31 cellular contexts compared by ENCODE assay signal in the genomic region with DNA sequence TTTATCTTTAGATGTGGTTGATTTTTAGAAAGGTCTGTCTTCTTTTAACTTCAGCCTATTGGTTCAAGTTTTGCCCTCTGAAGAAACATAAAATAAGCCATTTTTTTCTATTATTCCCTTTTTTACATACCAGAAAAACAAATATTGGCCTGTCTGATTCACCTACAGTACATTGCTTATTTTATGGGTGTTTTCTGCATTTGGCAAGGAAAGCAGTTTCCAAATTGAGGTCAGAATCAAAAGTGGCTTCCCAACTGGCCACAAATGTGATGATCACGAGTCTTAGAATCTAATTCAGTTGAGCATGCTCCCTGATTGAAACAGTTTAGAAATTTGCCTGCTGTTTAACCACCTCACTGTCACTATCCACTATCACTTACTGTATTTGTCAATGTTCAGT.
"Had no signal": no experiment of that assay in that cellular context is flagged by ENCODE, and none has a peak within 500 bp of the region (broad histone marks: within the 10 kb centered on the region; RNA-seq: fewer than 3 reads in every experiment).

No MANE protein-coding gene starts in this region.

- H3K27ac ChIP-seq: body of pancreas, breast epithelium, PC-9, RWPE1 had no signal

- H3K4me1 ChIP-seq: body of pancreas, breast epithelium had no signal

- ATAC-seq: activated CD8-positive, alpha-beta T cell treated with anti-CD3 and anti-CD28 coated beads for 36 hours; activated T-cell treated with anti-CD3 and anti-CD28 coated beads, Interleukin-2, amount 50 U/mL, for 72 hours; activated T-helper 17 cell treated with anti-CD3 and anti-CD28 coated beads, Interleukin-2, amount 50 U/mL, for 72 hours; body of pancreas; Right ventricle myocardium inferior had no signal

- H3K27me3 Mint-ChIP-seq: activated CD4-positive, alpha-beta T cell treated with anti-CD3 and anti-CD28 coated beads, Interleukin-2, amount 10 ng/mL, durations not matched to agents 24 days and 14 days; activated CD8-positive, alpha-beta T cell treated with anti-CD3 and anti-CD28 coated beads for 36 hours; activated naive CD8-positive, alpha-beta T cell treated with anti-CD3 and anti-CD28 coated beads, Interleukin-2, amount 10 ng/mL, durations not matched to agents 7 days and 5 days had no signal

- H3K4me1 Mint-ChIP-seq: activated CD4-positive, alpha-beta T cell treated with anti-CD3 and anti-CD28 coated beads, Interleukin-2, amount 10 ng/mL, durations not matched to agents 24 days and 14 days; activated naive CD4-positive, alpha-beta T cell treated with anti-CD3 and anti-CD28 coated beads, Interleukin-2, amount 50 U/mL, for 24 hours; activated naive CD8-positive, alpha-beta T cell treated with anti-CD3 and anti-CD28 coated beads, Interleukin-2, amount 10 ng/mL, durations not matched to agents 7 days and 5 days; activated T-helper 17 cell treated with anti-CD3 and anti-CD28 coated beads, Interleukin-2, amount 50 U/mL, for 72 hours had no signal

- H3K4me3 Mint-ChIP-seq: activated CD4-positive, alpha-beta T cell treated with anti-CD3 and anti-CD28 coated beads, Interleukin-2, amount 10 ng/mL, durations not matched to agents 24 days and 14 days; activated CD8-positive, alpha-beta T cell treated with anti-CD3 and anti-CD28 coated beads for 36 hours; activated naive CD4-positive, alpha-beta T cell treated with anti-CD3 and anti-CD28 coated beads, Interleukin-2, amount 50 U/mL, for 24 hours; activated naive CD8-positive, alpha-beta T cell treated with anti-CD3 and anti-CD28 coated beads, Interleukin-2, amount 10 ng/mL, durations not matched to agents 7 days and 5 days; activated T-cell treated with anti-CD3 and anti-CD28 coated beads, Interleukin-2, amount 50 U/mL, for 72 hours; activated T-helper 17 cell treated with anti-CD3 and anti-CD28 coated beads, Interleukin-2, amount 50 U/mL, for 72 hours had no signal

- H3K27me3 ChIP-seq: body of pancreas, breast epithelium, MG63 had no signal

- DNase-seq: activated CD4-positive, alpha-beta T cell treated with anti-CD3 and anti-CD28 coated beads, Interleukin-2, amount 10 ng/mL, durations not matched to agents 24 days and 14 days; activated CD4-positive, alpha-beta T cell treated with anti-CD3 and anti-CD28 coated beads, Interleukin-2, amount 50 U/mL, for 4 hours; activated CD8-positive, alpha-beta T cell treated with anti-CD3 and anti-CD28 coated beads for 36 hours; activated effector memory CD4-positive, alpha-beta T cell treated with anti-CD3 and anti-CD28 coated beads, Interleukin-2, amount 50 U/mL, for 16 hours; activated naive CD4-positive, alpha-beta T cell treated with Interleukin-2 at 50 U/mL for 16 hours; activated naive CD8-positive, alpha-beta T cell treated with anti-CD3 and anti-CD28 coated beads, Interleukin-2, amount 10 ng/mL, durations not matched to agents 7 days and 5 days; activated T-cell treated with anti-CD3 and anti-CD28 coated beads, Interleukin-2, amount 50 U/mL, for 1 hour; activated T-cell treated with anti-CD3 and anti-CD28 coated beads, Interleukin-2, amount 50 U/mL, for 72 hours; amygdala; body of pancreas; Kasumi-1; KG1; MG63; NCI-H1048; NCI-H1105 treated with DMSO at 0.1 percent for 48 hours; NCI-H1436; NCI-H1930; NCI-H2081 treated with DMSO at 0.1 percent for 48 hours; NCI-H226; NCI-H446 treated with DMSO at 0.1 percent for 48 hours; NCI-H82; NK-92 treated with Interleukin-12 subunit alpha and Interleukin-12 subunit beta, amount 100 ng/mL, for 24 hours; PC-9; SIG-M5; SW 1271; T-helper 1 cell had no signal

- H3K4me2 ChIP-seq: PC-9 had no signal

- H3K4me3 ChIP-seq: body of pancreas, breast epithelium, MG63, PC-9 had no signal

- H3K27ac Mint-ChIP-seq: activated CD4-positive, alpha-beta T cell treated with anti-CD3 and anti-CD28 coated beads, Interleukin-2, amount 10 ng/mL, durations not matched to agents 24 days and 14 days; activated CD8-positive, alpha-beta T cell treated with anti-CD3 and anti-CD28 coated beads for 36 hours; activated naive CD4-positive, alpha-beta T cell treated with anti-CD3 and anti-CD28 coated beads, Interleukin-2, amount 50 U/mL, for 24 hours; activated naive CD8-positive, alpha-beta T cell treated with anti-CD3 and anti-CD28 coated beads, Interleukin-2, amount 10 ng/mL, durations not matched to agents 7 days and 5 days; activated T-cell treated with anti-CD3 and anti-CD28 coated beads, Interleukin-2, amount 50 U/mL, for 72 hours; activated T-helper 17 cell treated with anti-CD3 and anti-CD28 coated beads, Interleukin-2, amount 50 U/mL, for 72 hours had no signal

- H2AFZ ChIP-seq: PC-9 had no signal

- H3K36me3 ChIP-seq: breast epithelium, MG63 had no signal

- H3K36me3 Mint-ChIP-seq: activated naive CD4-positive, alpha-beta T cell treated with anti-CD3 and anti-CD28 coated beads, Interleukin-2, amount 50 U/mL, for 24 hours; activated naive CD8-positive, alpha-beta T cell treated with anti-CD3 and anti-CD28 coated beads, Interleukin-2, amount 10 ng/mL, durations not matched to agents 7 days and 5 days had no signal

- H3K9me3 ChIP-seq: body of pancreas, breast epithelium, MG63 had no signal

- H3K9me3 Mint-ChIP-seq: activated CD4-positive, alpha-beta T cell treated with anti-CD3 and anti-CD28 coated beads, Interleukin-2, amount 10 ng/mL, durations not matched to agents 24 days and 14 days; activated CD8-positive, alpha-beta T cell treated with anti-CD3 and anti-CD28 coated beads for 36 hours; activated naive CD4-positive, alpha-beta T cell treated with anti-CD3 and anti-CD28 coated beads, Interleukin-2, amount 50 U/mL, for 24 hours; activated naive CD8-positive, alpha-beta T cell treated with anti-CD3 and anti-CD28 coated beads, Interleukin-2, amount 10 ng/mL, durations not matched to agents 7 days and 5 days; activated T-cell treated with anti-CD3 and anti-CD28 coated beads, Interleukin-2, amount 50 U/mL, for 72 hours; activated T-helper 17 cell treated with anti-CD3 and anti-CD28 coated beads, Interleukin-2, amount 50 U/mL, for 72 hours had no signal
